Comparison of ENCODE assay signal across 8 cellular contexts in the genomic region with DNA sequence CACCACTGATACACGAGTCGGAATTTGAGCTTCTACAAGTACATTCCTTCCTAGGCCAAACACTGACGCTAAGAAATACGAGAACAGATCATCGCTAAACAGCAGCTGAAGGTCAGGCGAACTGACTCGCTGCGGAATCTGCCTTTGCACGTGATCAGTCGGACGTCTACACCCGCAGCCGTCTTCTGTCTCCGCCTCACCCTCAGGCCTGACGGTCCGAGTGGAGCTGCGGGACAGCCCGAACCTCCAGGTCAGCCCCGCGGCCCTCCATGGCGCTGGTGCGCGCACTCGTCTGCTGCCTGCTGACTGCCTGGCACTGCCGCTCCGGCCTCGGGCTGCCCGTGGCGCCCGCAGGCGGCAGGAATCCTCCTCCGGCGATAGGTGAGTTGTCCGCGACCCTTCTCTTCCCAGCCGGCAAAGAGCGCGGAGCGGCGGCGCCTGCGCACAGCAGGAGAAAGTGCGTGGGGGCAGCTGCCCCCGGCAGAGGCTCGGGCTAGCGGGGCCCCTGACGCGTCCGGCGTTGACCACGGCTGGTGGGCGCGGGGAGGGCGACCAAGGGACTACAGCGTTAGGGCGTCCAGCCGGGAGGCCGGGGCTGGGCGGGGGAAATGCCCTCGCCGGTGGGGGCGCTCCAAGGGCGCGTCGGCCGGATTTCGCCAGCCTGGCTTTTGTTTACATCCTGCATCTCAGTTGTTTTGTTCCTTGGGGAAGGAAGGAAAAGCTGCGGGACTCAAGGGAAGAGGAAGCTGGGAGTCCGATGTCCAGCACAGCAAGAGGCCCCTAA. TPM values are rescaled to one million over a fixed set of nuclear protein-coding genes. Genes with fewer than 3 reads are reported as not detected.
A peak's percentile ranks its signal among the peaks of the same experiment; 100 is the strongest.
DNase-seq lines count a peak whose midpoint lies in the region; ATAC-seq and TF ChIP-seq lines count a peak whose summit lies in the region.

A gene with protein sequence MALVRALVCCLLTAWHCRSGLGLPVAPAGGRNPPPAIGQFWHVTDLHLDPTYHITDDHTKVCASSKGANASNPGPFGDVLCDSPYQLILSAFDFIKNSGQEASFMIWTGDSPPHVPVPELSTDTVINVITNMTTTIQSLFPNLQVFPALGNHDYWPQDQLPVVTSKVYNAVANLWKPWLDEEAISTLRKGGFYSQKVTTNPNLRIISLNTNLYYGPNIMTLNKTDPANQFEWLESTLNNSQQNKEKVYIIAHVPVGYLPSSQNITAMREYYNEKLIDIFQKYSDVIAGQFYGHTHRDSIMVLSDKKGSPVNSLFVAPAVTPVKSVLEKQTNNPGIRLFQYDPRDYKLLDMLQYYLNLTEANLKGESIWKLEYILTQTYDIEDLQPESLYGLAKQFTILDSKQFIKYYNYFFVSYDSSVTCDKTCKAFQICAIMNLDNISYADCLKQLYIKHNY (plus strand): TSS at position 181 of the 784 bp plus-strand sequence. CDS start 89 bp downstream, at position 270.

- H3K4me3 ChIP-seq in HL-60 (replicated peaks; ENCODE audit: insufficient read depth, low read length) (peak within 1 kb of the TSS; percentile 65), heart right ventricle (peak within 1 kb of the TSS; percentile 60 to 93 (median 80)), osteoblast (ENCODE audit: insufficient read depth, low read length) (peak within 1 kb of the TSS; percentile 90)

- peaks cover 42% of the 10 kb centered on the region for H3K27me3 ChIP-seq in HL-60 (ENCODE audit: insufficient read depth, poor library complexity, severe bottlenecking)
- peaks cover 0 to 5% (median 0%) of the 10 kb centered on the region in 7 donors for H3K27me3 ChIP-seq in heart right ventricle
- peaks cover 9% of the 10 kb centered on the region for H3K27me3 ChIP-seq in osteoblast (ENCODE audit: insufficient read depth, low read length)

- 0 to 1% methylated on average over 69 of the region's 69 CpGs for WGBS in heart right ventricle, 2 donors

- H3K9me3 ChIP-seq in heart right ventricle: no peaks in the 10 kb centered on the region
- H3K9me3 ChIP-seq in osteoblast (ENCODE audit: low read depth, low read length): no peaks in the 10 kb centered on the region

- H4K20me1 ChIP-seq in osteoblast (ENCODE audit: insufficient read depth, low read length): no peaks in the 10 kb centered on the region

- H3K4me1 ChIP-seq in heart right ventricle: peaks cover 0 to 32% (median 17%) of the 10 kb centered on the region in 9 donors
- H3K4me1 ChIP-seq in osteoblast (ENCODE audit: insufficient read depth, low read length): peaks cover 7% of the 10 kb centered on the region

- peak within 1 kb of the TSS; percentile 97 for H3K4me2 ChIP-seq in osteoblast (ENCODE audit: insufficient read depth, low read length)

- intact Hi-C loops in heart right ventricle (cut with DNase I): no loop called here

- peaks cover 3% of the 10 kb centered on the region for H3K79me2 ChIP-seq in osteoblast (ENCODE audit: insufficient read depth, low read length)

- peak within 1 kb of the TSS; percentile 99 for H2AFZ ChIP-seq in osteoblast (ENCODE audit: low read length)

- DNase-seq in ELF-1 (ENCODE audit: low read depth, low spot score) (peak; percentile 90), HL-60 (ENCODE audit: low read depth in 1 of 2, low spot score in 1 of 2) (peak; percentile 12 to 28), NOMO-1 (lab: John Stamatoyannopoulos, UW; ENCODE audit: unreplicated experiment in 2 of 2) (peak; percentile 61 to 70), amniotic epithelial cell (ENCODE audit: low read depth) (peak; percentile 90), heart right ventricle (peak; percentile 55 to 72), osteoblast (ENCODE audit: insufficient read length, low spot score, missing footprints) (peak; percentile 87)
- DNase-seq in activated effector memory CD4-positive, alpha-beta T cell treated with anti-CD3 and anti-CD28 coated beads, Interleukin-2, amount 50 U/mL, for 16 hours: no peak

- no peak within 1 kb of the TSS for H3K27ac ChIP-seq in HL-60 (replicated peaks)
- H3K27ac ChIP-seq in heart right ventricle: peak within 1 kb of the TSS; percentile 82 to 94 (median 94)
- peak within 1 kb of the TSS; percentile 60 for H3K27ac ChIP-seq in osteoblast (ENCODE audit: low read depth, low read length)

- peak; percentile 26 for TF ChIP-seq CTCF in HL-60 (IDR thresholded peaks at IDR 0.05; ENCODE audit: insufficient read depth, low read length)
- peak in 7 of 9 donors; percentile 2 to 67 (median 50) for TF ChIP-seq CTCF in heart right ventricle (IDR thresholded peaks at IDR 0.05)
- TF ChIP-seq CTCF in osteoblast (IDR thresholded peaks at IDR 0.05; ENCODE audit: extremely low read depth, low read depth, low read length): peak; percentile 45

- H3K36me3 ChIP-seq in heart right ventricle (no peaks in the 10 kb centered on the region), osteoblast (ENCODE audit: insufficient read depth, low read length) (no peaks in the 10 kb centered on the region)

- peak; percentile 58 for ATAC-seq in GM21390 (IDR thresholded peaks at IDR 0.05; ENCODE audit: unreplicated experiment)
- ATAC-seq in heart right ventricle: peak; percentile 86 to 97 (median 91)

RNA-seq across cellular contexts. Expression of the gene that starts here (rescaled TPM):
- total RNA-seq in heart right ventricle (1 to 10 TPM; 2.5 to 6.7 (median 3.3) TPM), osteoblast (22.7 and 23.5 TPM in 2 replicates)
- 1 to 10 TPM; 4.6 to 5.4 TPM for polyA plus RNA-seq in heart right ventricle
